In genomic region chr3:37139567-37140052, GRCh38 we compare ENCODE assay signal across 1 cellular context.
TF ChIP-seq lines count a peak whose summit lies in the region.

No MANE protein-coding gene starts in this region.

TF ChIP-seq in GM12878, 131 proteins besides CTCF, POLR2A, EP300 and RAD21 (continued from another document):
- TF ChIP-seq ATF2 (IDR thresholded peaks at IDR 0.05; ENCODE audit: low read length) = peak; percentile 57; the same call in 1 of the 2 replicates
